8 cellular contexts compared by ENCODE assay signal in the genomic region with DNA sequence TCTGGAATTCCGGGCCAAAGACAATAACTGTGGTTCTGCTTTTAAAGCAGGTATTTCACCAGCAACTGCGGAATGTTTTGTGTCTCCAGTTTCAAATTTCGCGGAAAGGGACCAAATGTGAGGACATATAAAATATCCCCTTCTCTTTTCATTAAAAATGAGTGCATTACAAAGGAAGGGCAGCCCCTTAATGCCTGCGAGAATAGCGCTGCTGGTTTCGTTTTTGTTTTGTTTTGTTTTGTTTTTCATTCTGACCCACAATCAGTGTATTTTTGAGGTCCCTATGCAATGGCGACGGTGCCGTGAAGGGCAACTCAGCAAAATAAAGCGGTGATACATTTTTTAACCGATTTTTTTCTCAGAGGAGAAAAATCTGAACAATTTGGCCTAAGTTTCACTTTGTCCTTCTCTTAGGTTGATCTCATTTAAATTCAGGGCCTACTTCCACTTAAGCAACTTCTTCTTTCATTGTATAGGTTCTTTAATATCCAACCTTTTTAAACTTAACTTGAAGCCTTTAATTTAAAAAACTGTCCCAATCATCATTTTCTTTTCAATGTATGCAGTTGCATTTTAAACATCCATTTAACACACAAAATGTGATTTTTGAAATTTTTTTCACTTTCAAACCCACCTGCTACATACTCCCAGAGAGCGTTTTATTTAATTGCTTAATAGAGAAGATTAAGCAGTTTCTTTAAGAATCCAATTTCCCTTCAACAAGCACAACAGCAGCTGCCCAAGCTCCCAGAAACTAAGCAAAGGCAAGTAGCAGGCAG. TPM values are rescaled to one million over a fixed set of nuclear protein-coding genes. Genes with fewer than 3 reads are reported as not detected.
DNase-seq lines count a peak whose midpoint lies in the region; ATAC-seq and FAIRE-seq lines count a peak whose summit lies in the region.

No MANE protein-coding gene starts in this region.

- FAIRE-seq in G401.6 (lab: Jason Lieb, UNC) = peak; percentile 51

- peak overlapping the region; percentile 94 for H3K4me3 ChIP-seq in iPS-11a (ENCODE audit: low read depth, low read length)

- H3K4me1 Mint-ChIP-seq in activated T-helper 2 cell treated with anti-CD3 and anti-CD28 coated beads, Interferon-gamma antibody, Interleukin-2, Interleukin-4, amounts not matched to agents 10 μg/mL and 5 μg/mL and 100 μg/mL, durations not matched to agents 14 hours and 24 hours and 36 hours (ENCODE audit: low read depth) = peaks cover 31% of the 10 kb centered on the region
- H3K4me1 Mint-ChIP-seq in stimulated activated naive B cell treated with anti-CD40 and anti-IgM and Interleukin-4, amounts not matched to agents 10 μg/mL and 1 μg/mL and 100 μg/mL, for 72 hours = peaks cover 29 to 51% of the 10 kb centered on the region in 2 donors

- H3K4me3 Mint-ChIP-seq in activated T-helper 2 cell treated with anti-CD3 and anti-CD28 coated beads, Interferon-gamma antibody, Interleukin-2, Interleukin-4, amounts not matched to agents 10 μg/mL and 5 μg/mL and 100 μg/mL, durations not matched to agents 14 hours and 24 hours and 36 hours (ENCODE audit: low read depth) = peak overlapping the region; percentile 82
- H3K4me3 Mint-ChIP-seq in stimulated activated naive B cell treated with anti-CD40 and anti-IgM and Interleukin-4, amounts not matched to agents 10 μg/mL and 1 μg/mL and 100 μg/mL, for 72 hours = peak overlapping the region; percentile 92

- no peaks in the 10 kb centered on the region for H3K9me3 Mint-ChIP-seq in activated T-helper 2 cell treated with anti-CD3 and anti-CD28 coated beads, Interferon-gamma antibody, Interleukin-2, Interleukin-4, amounts not matched to agents 10 μg/mL and 5 μg/mL and 100 μg/mL, durations not matched to agents 14 hours and 24 hours and 36 hours
- no peaks in the 10 kb centered on the region for H3K9me3 Mint-ChIP-seq in stimulated activated naive B cell treated with anti-CD40 and anti-IgM and Interleukin-4, amounts not matched to agents 10 μg/mL and 1 μg/mL and 100 μg/mL, for 72 hours

- ATAC-seq in GM19467 (IDR thresholded peaks at IDR 0.05; ENCODE audit: unreplicated experiment) = peak; percentile 18
- peak; percentile 15 for ATAC-seq in HG03469 (IDR thresholded peaks at IDR 0.05; ENCODE audit: unreplicated experiment)
- peak; percentile 13 to 16 for ATAC-seq in stimulated activated naive B cell treated with anti-CD40 and anti-IgM and Interleukin-4, amounts not matched to agents 10 μg/mL and 1 μg/mL and 100 μg/mL, for 72 hours (replicated peaks)

- H3K27me3 Mint-ChIP-seq in activated T-helper 2 cell treated with anti-CD3 and anti-CD28 coated beads, Interferon-gamma antibody, Interleukin-2, Interleukin-4, amounts not matched to agents 10 μg/mL and 5 μg/mL and 100 μg/mL, durations not matched to agents 14 hours and 24 hours and 36 hours (ENCODE audit: low read depth) = peaks cover 16% of the 10 kb centered on the region
- H3K27me3 Mint-ChIP-seq in stimulated activated naive B cell treated with anti-CD40 and anti-IgM and Interleukin-4, amounts not matched to agents 10 μg/mL and 1 μg/mL and 100 μg/mL, for 72 hours = no peaks in the 10 kb centered on the region

- intact Hi-C loops in activated T-helper 2 cell treated with anti-CD3 and anti-CD28 coated beads, Interferon-gamma antibody, Interleukin-2, Interleukin-4, amounts not matched to agents 10 μg/mL and 5 μg/mL and 100 μg/mL, durations not matched to agents 14 hours and 24 hours and 36 hours (cut with micrococcal nuclease) = loop anchor here (2.0 to 10.0 kb wide), 3 partner anchors 97 to 857 kb away; no protein-coding TSS in a partner anchor

- H3K36me3 Mint-ChIP-seq in activated T-helper 2 cell treated with anti-CD3 and anti-CD28 coated beads, Interferon-gamma antibody, Interleukin-2, Interleukin-4, amounts not matched to agents 10 μg/mL and 5 μg/mL and 100 μg/mL, durations not matched to agents 14 hours and 24 hours and 36 hours (ENCODE audit: low read depth) = peaks cover 3% of the 10 kb centered on the region
- H3K36me3 Mint-ChIP-seq in stimulated activated naive B cell treated with anti-CD40 and anti-IgM and Interleukin-4, amounts not matched to agents 10 μg/mL and 1 μg/mL and 100 μg/mL, for 72 hours = peaks cover 6% of the 10 kb centered on the region in 2 donors

- DNase-seq in activated T-helper 2 cell treated with anti-CD3 and anti-CD28 coated beads, Interferon-gamma antibody, Interleukin-2, Interleukin-4, amounts not matched to agents 10 μg/mL and 5 μg/mL and 100 μg/mL, durations not matched to agents 14 hours and 24 hours and 36 hours (ENCODE audit: low spot score) = no peak
- DNase-seq in stimulated activated naive B cell treated with anti-CD40 and anti-IgM and Interleukin-4, amounts not matched to agents 10 μg/mL and 1 μg/mL and 100 μg/mL, for 72 hours = no peak
- no peak for DNase-seq in NCI-H1436 treated with DMSO at 0.1 percent for 48 hours (lab: John Stamatoyannopoulos, UW)
- DNase-seq in activated CD4-positive, alpha-beta T cell treated with anti-CD3 and anti-CD28 coated beads for 1 hour = no peak

- peak overlapping the region; percentile 84 for H3K27ac Mint-ChIP-seq in activated T-helper 2 cell treated with anti-CD3 and anti-CD28 coated beads, Interferon-gamma antibody, Interleukin-2, Interleukin-4, amounts not matched to agents 10 μg/mL and 5 μg/mL and 100 μg/mL, durations not matched to agents 14 hours and 24 hours and 36 hours
- peak overlapping the region; percentile 97 for H3K27ac Mint-ChIP-seq in stimulated activated naive B cell treated with anti-CD40 and anti-IgM and Interleukin-4, amounts not matched to agents 10 μg/mL and 1 μg/mL and 100 μg/mL, for 72 hours

RNA-seq across cellular contexts. Expression of a gene that starts 2.9 kb away (rescaled TPM):
- 24.3 and 26.1 TPM in 2 replicates for total RNA-seq in activated T-helper 2 cell treated with anti-CD3 and anti-CD28 coated beads, Interferon-gamma antibody, Interleukin-2, Interleukin-4, amounts not matched to agents 10 μg/mL and 5 μg/mL and 100 μg/mL, durations not matched to agents 14 hours and 24 hours and 36 hours
